8 cellular contexts compared by ENCODE assay signal in the genomic region with DNA sequence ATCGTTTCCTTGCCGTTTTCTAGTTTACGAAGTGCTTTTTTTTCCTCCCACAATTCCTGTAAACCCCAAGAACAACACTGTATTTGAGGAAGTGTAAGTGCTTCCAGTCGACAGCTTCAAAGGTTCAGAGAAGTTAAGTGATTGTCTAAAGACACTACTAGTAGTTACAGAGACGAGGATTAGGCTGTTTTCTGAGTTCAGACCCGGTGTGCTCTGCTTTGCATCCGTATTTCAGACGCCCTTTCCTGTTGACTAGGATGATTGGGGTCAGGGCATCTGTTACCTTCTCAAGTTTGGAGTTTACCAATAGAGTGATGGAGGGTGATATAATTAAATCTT. TPM values are rescaled to one million over a fixed set of nuclear protein-coding genes. Genes with fewer than 3 reads are reported as not detected.
A peak's percentile ranks its signal among the peaks of the same experiment; 100 is the strongest.
DNase-seq lines count a peak whose midpoint lies in the region; ATAC-seq and TF ChIP-seq lines count a peak whose summit lies in the region.

No MANE protein-coding gene starts in this region.

- DNase-seq in MG63 (no peak), colonic mucosa (no peak), HPDE6-E6E7 (ENCODE audit: extremely low spot score) (no peak), NCI-H2107 treated with DMSO at 0.1 percent for 48 hours (lab: John Stamatoyannopoulos, UW; ENCODE audit: unreplicated experiment) (no peak), posterior cingulate gyrus (no peak), UCSD-AML1 (lab: John Stamatoyannopoulos, UW; ENCODE audit: unreplicated experiment) (no peak)
- no peak for DNase-seq in natural killer cell treated with Interleukin-12 subunit alpha and Interleukin-12 subunit beta and Interleukin-15 and Interleukin-18, amount 100 ng/mL, for 72 hours (ENCODE audit: low spot score)

- peaks cover 31 to 35% of the 10 kb centered on the region in 2 donors for H3K4me1 Mint-ChIP-seq in natural killer cell treated with Interleukin-12 subunit alpha and Interleukin-12 subunit beta and Interleukin-15 and Interleukin-18, amount 100 ng/mL, for 72 hours (ENCODE audit: low read depth in 2 of 2)

- intact Hi-C loops in colonic mucosa (cut with DNase I) = no loop called here
- intact Hi-C loops in posterior cingulate gyrus (cut with DNase I) = no loop called here

- H3K27ac ChIP-seq in BLaER1 (peak overlapping the region; percentile 66), colonic mucosa (peak overlapping the region; percentile 86)

- TF ChIP-seq CTCF in colonic mucosa (IDR thresholded peaks at IDR 0.05) = no peak

- ATAC-seq in natural killer cell treated with Interleukin-12 subunit alpha and Interleukin-12 subunit beta and Interleukin-15 and Interleukin-18, amount 100 ng/mL, for 72 hours = no peak

- peaks cover 7% of the 10 kb centered on the region for H3K36me3 Mint-ChIP-seq in natural killer cell treated with Interleukin-12 subunit alpha and Interleukin-12 subunit beta and Interleukin-15 and Interleukin-18, amount 100 ng/mL, for 72 hours

- H4K20me1 ChIP-seq in BLaER1 = peaks cover 37% of the 10 kb centered on the region

- H3K27me3 Mint-ChIP-seq in natural killer cell treated with Interleukin-12 subunit alpha and Interleukin-12 subunit beta and Interleukin-15 and Interleukin-18, amount 100 ng/mL, for 72 hours = no peaks in the 10 kb centered on the region

- H3K27ac Mint-ChIP-seq in natural killer cell treated with Interleukin-12 subunit alpha and Interleukin-12 subunit beta and Interleukin-15 and Interleukin-18, amount 100 ng/mL, for 72 hours = peak overlapping the region; percentile 83 to 96

- H3K4me2 ChIP-seq in BLaER1 = peak overlapping the region; percentile 96

- H3K27me3 ChIP-seq in BLaER1 = no peaks in the 10 kb centered on the region
- H3K27me3 ChIP-seq in MG63 = no peaks in the 10 kb centered on the region
- no peaks in the 10 kb centered on the region for H3K27me3 ChIP-seq in colonic mucosa

- H3K4me1 ChIP-seq in BLaER1 = peaks cover 26% of the 10 kb centered on the region
- H3K4me1 ChIP-seq in colonic mucosa = peaks cover 9% of the 10 kb centered on the region

- H3K9me3 ChIP-seq in BLaER1 = no peaks in the 10 kb centered on the region
- no peaks in the 10 kb centered on the region for H3K9me3 ChIP-seq in MG63
- H3K9me3 ChIP-seq in colonic mucosa = no peaks in the 10 kb centered on the region

- H3K9ac ChIP-seq in BLaER1 (peak overlapping the region; percentile 84), colonic mucosa (ENCODE audit: low read depth in 2 of 2, low read length in 2 of 2) (peak overlapping the region; percentile 44 to 76)

- no peaks in the 10 kb centered on the region for H3K9me3 Mint-ChIP-seq in natural killer cell treated with Interleukin-12 subunit alpha and Interleukin-12 subunit beta and Interleukin-15 and Interleukin-18, amount 100 ng/mL, for 72 hours

- peaks cover 41% of the 10 kb centered on the region for H3K36me3 ChIP-seq in BLaER1
- H3K36me3 ChIP-seq in MG63 = peaks cover 30% of the 10 kb centered on the region
- H3K36me3 ChIP-seq in colonic mucosa = peaks cover 11% of the 10 kb centered on the region

- peak overlapping the region; percentile 79 for H3K4me3 ChIP-seq in BLaER1
- H3K4me3 ChIP-seq in MG63 = peak overlapping the region; percentile 82
- peak overlapping the region; percentile 70 for H3K4me3 ChIP-seq in colonic mucosa

- H3K4me3 Mint-ChIP-seq in natural killer cell treated with Interleukin-12 subunit alpha and Interleukin-12 subunit beta and Interleukin-15 and Interleukin-18, amount 100 ng/mL, for 72 hours = peak overlapping the region; percentile 97

RNA-seq across cellular contexts. Expression of a gene that starts 0.4 kb away (rescaled TPM):
- total RNA-seq in MG63 (2014; rRNA removed; shearing (Covaris generic); ENCODE audit: low replicate concordance) = 16.8 and 27.4 TPM in 2 replicates
- total RNA-seq in colonic mucosa = 10 to 100 TPM; 13.5 to 14.9 TPM
- total RNA-seq in natural killer cell treated with Interleukin-12 subunit alpha and Interleukin-12 subunit beta and Interleukin-15 and Interleukin-18, amount 100 ng/mL, for 72 hours = 10 to 100 TPM; 16.5 to 23.0 TPM

RNA-seq across cellular contexts. Expression of a gene that starts 8.3 kb away (rescaled TPM):
- not detected in 2 replicates for total RNA-seq in MG63 (2014; rRNA removed; shearing (Covaris generic); ENCODE audit: low replicate concordance)
- total RNA-seq in colonic mucosa = under 1 TPM; 0.44 to 0.98 TPM
- total RNA-seq in natural killer cell treated with Interleukin-12 subunit alpha and Interleukin-12 subunit beta and Interleukin-15 and Interleukin-18, amount 100 ng/mL, for 72 hours = not detected

RNA-seq across cellular contexts. Expression of a gene that starts 9.9 kb away (rescaled TPM):
- total RNA-seq in MG63 (2014; rRNA removed; shearing (Covaris generic); ENCODE audit: low replicate concordance) = 30.5 and 33.3 TPM in 2 replicates
- 10 to 100 TPM; 80.2 to 82.1 TPM for total RNA-seq in colonic mucosa
- total RNA-seq in natural killer cell treated with Interleukin-12 subunit alpha and Interleukin-12 subunit beta and Interleukin-15 and Interleukin-18, amount 100 ng/mL, for 72 hours = 10 to 100 TPM; 66.2 to 91.9 TPM

RNA-seq across cellular contexts. Expression of a gene that starts 54.0 kb away (rescaled TPM):
- 22.0 and 44.8 TPM in 2 replicates for total RNA-seq in MG63 (2014; rRNA removed; shearing (Covaris generic); ENCODE audit: low replicate concordance)
- total RNA-seq in colonic mucosa = 10 to 100 TPM; 10.6 to 14.0 TPM
- 10 to 100 TPM in 1 of 2 donors, 1 to 10 TPM in 1; 7.0 to 17.0 TPM for total RNA-seq in natural killer cell treated with Interleukin-12 subunit alpha and Interleukin-12 subunit beta and Interleukin-15 and Interleukin-18, amount 100 ng/mL, for 72 hours

RNA-seq across cellular contexts. Expression of a gene that starts 54.4 kb away (rescaled TPM):
- 139 and 143 TPM in 2 replicates for total RNA-seq in MG63 (2014; rRNA removed; shearing (Covaris generic); ENCODE audit: low replicate concordance)
- 100 to 1,000 TPM in 1 of 2 donors, 10 to 100 TPM in 1; 92.1 to 145 TPM for total RNA-seq in colonic mucosa
- 10 to 100 TPM; 77.3 to 96.9 TPM for total RNA-seq in natural killer cell treated with Interleukin-12 subunit alpha and Interleukin-12 subunit beta and Interleukin-15 and Interleukin-18, amount 100 ng/mL, for 72 hours
